10 cellular contexts compared by ENCODE assay signal in genomic region chr18:44733069-44733753, GRCh38. TPM values are rescaled to one million over a fixed set of nuclear protein-coding genes. Genes with fewer than 3 reads are reported as not detected.
DNase-seq lines count a peak whose midpoint lies in the region; ATAC-seq and TF ChIP-seq lines count a peak whose summit lies in the region.
"Had no signal": no experiment of that assay in that cellular context is flagged by ENCODE, and none has a peak within 500 bp of the region (broad histone marks: within the 10 kb centered on the region; RNA-seq: fewer than 3 reads in every experiment).

No MANE protein-coding gene starts in this region.

- no peak overlapping the region for H2AFZ ChIP-seq in H9 (ENCODE audit: low read length)

- no peak overlapping the region for H3K56ac ChIP-seq in H9 (ENCODE audit: insufficient read length, low read depth, low read length)

- TF ChIP-seq CTCF in C4-2B (conservative IDR thresholded peaks at IDR 0.05) (no peak), NB4 (IDR thresholded peaks at IDR 0.05; ENCODE audit: low read depth, low read length) (no peak), astrocyte of the spinal cord (IDR thresholded peaks at IDR 0.05; ENCODE audit: low read depth, low read length) (no peak), natural killer cell (IDR thresholded peaks at IDR 0.05) (no peak), H9 (conservative IDR thresholded peaks at IDR 0.05) (no peak)

- H3K27me3 Mint-ChIP-seq in natural killer cell (ENCODE audit: low read depth in 2 of 2) (peaks cover 0 to 3% of the 10 kb centered on the region in 2 donors), H9 (ENCODE audit: low read depth) (no peaks in the 10 kb centered on the region)
- H3K27me3 Mint-ChIP-seq in CD8-positive, alpha-beta memory T cell: peaks cover 0 to 4% of the 10 kb centered on the region in 2 donors

- H3K36me3 Mint-ChIP-seq in natural killer cell: no peaks in the 10 kb centered on the region
- H3K36me3 Mint-ChIP-seq in CD8-positive, alpha-beta memory T cell: no peaks in the 10 kb centered on the region
- H3K36me3 Mint-ChIP-seq in H9 (ENCODE audit: insufficient read depth in 1 of 3, low read depth in 3 of 3): no peaks in the 10 kb centered on the region; a peak in 2 of 7 replicates

- H3K4me1 Mint-ChIP-seq in natural killer cell (peaks cover 73 to 76% of the 10 kb centered on the region in 2 donors), H9 (peaks cover 13 to 24% of the 10 kb centered on the region in 2 experiments)
- peaks cover 45 to 59% (median 55%) of the 10 kb centered on the region in 3 donors for H3K4me1 Mint-ChIP-seq in CD8-positive, alpha-beta memory T cell

- no peak overlapping the region for H3K4ac ChIP-seq in H9 (ENCODE audit: low read depth, low read length)

- H3K9ac ChIP-seq in H9 (ENCODE audit: extremely low read depth, insufficient read length, low read length): no peak overlapping the region

- H3K4me1 ChIP-seq in CD8-positive, alpha-beta memory T cell (ENCODE audit: insufficient read depth, low read length): peaks cover 35% of the 10 kb centered on the region
- H3K4me1 ChIP-seq in H9 (ENCODE audit: insufficient read depth, low read length): peaks cover 7% of the 10 kb centered on the region; the same call in 1 of the 2 replicates

- H4K20me1 ChIP-seq in H9 (ENCODE audit: control insufficient read depth, insufficient read depth, insufficient read length): no peaks in the 10 kb centered on the region

- no peak overlapping the region for H2BK20ac ChIP-seq in H9 (ENCODE audit: low read depth, low read length, poor library complexity, severe bottlenecking)

- no peaks in the 10 kb centered on the region for H3K79me2 ChIP-seq in H9 (ENCODE audit: insufficient read depth, low read length)

- H2BK12ac ChIP-seq in H9 (ENCODE audit: insufficient read length, low read depth, low read length): no peak overlapping the region

- no peak overlapping the region for H2BK15ac ChIP-seq in H9 (ENCODE audit: low read depth, low read length)

- H3K9me3 ChIP-seq in CD8-positive, alpha-beta memory T cell (ENCODE audit: low read length): no peaks in the 10 kb centered on the region
- H3K9me3 ChIP-seq in H9 (ENCODE audit: control insufficient read depth, low read depth, low read length): no peaks in the 10 kb centered on the region
- H3K9me3 ChIP-seq: tibial artery had no signal

- no peak overlapping the region for H3T11ph ChIP-seq in H9 (ENCODE audit: low read length)

- H3K18ac ChIP-seq in H9 (ENCODE audit: insufficient read length, low read depth, low read length): no peak overlapping the region

- POLR2A ChIA-PET in CD8-positive, alpha-beta memory T cell (lab: Charles Lee): no interaction called here

- DNase-seq in NB4 (ENCODE audit: low read depth): peak; percentile 87
- DNase-seq in astrocyte of the spinal cord (ENCODE audit: low read depth, low spot score): peak; percentile 92
- no peak for DNase-seq in natural killer cell
- DNase-seq in NCI-H2196 treated with DMSO at 0.1 percent for 48 hours (lab: John Stamatoyannopoulos, UW; ENCODE audit: unreplicated experiment): no peak
- DNase-seq in CD8-positive, alpha-beta memory T cell: no peak
- DNase-seq in NCI-H1092 treated with DMSO at 0.1 percent for 48 hours (lab: John Stamatoyannopoulos, UW): no peak
- DNase-seq in H9: no peak

- H3K4me2 ChIP-seq in H9 (ENCODE audit: insufficient read depth, insufficient read length, low read length): no peak overlapping the region

- ATAC-seq in natural killer cell: no peak

- no peak for TF ChIP-seq POLR2A in NB4 (IDR thresholded peaks at IDR 0.05; ENCODE audit: extremely low read depth, insufficient read length)

- no peak overlapping the region for H4K8ac ChIP-seq in H9 (replicated peaks; ENCODE audit: insufficient read length, low read depth, low read length)

- H3K9me3 Mint-ChIP-seq in natural killer cell (no peaks in the 10 kb centered on the region), H9 (no peaks in the 10 kb centered on the region)
- no peaks in the 10 kb centered on the region for H3K9me3 Mint-ChIP-seq in CD8-positive, alpha-beta memory T cell

- WGBS in H9 (ENCODE audit: extremely low coverage, insufficient read length, low lambda C conversion rate): no CpG with 5 or more reads among the region's 8 CpGs

- H3K23ac ChIP-seq in H9 (ENCODE audit: insufficient read length, low read depth, low read length): no peak overlapping the region

- H4K5ac ChIP-seq in H9 (ENCODE audit: insufficient read length, low read depth, low read length): no peak overlapping the region

- H3K27ac Mint-ChIP-seq in natural killer cell (peak overlapping the region; percentile 39 to 64), H9 (no peak overlapping the region; a peak in 1 of 7 replicates)
- peak overlapping the region in 2 of 8 donors; percentile 43 to 60 for H3K27ac Mint-ChIP-seq in CD8-positive, alpha-beta memory T cell

- H3K4me3 ChIP-seq in NB4 (ENCODE audit: low read depth, low read length) (no peak overlapping the region), astrocyte of the spinal cord (ENCODE audit: low read depth, low read length) (no peak overlapping the region)
- H3K4me3 ChIP-seq in CD8-positive, alpha-beta memory T cell (ENCODE audit: low read length): no peak overlapping the region
- H3K4me3 ChIP-seq: dorsolateral prefrontal cortex, tibial artery had no signal

- no peaks in the 10 kb centered on the region for H3K79me1 ChIP-seq in H9 (ENCODE audit: insufficient read depth, low read depth, low read length, poor library complexity, severe bottlenecking)

- no peak overlapping the region for H4K91ac ChIP-seq in H9 (ENCODE audit: insufficient read length, low read depth, low read length)

- H3K23me2 ChIP-seq in H9 (ENCODE audit: insufficient read length, low read depth, low read length, poor library complexity, severe bottlenecking): no peaks in the 10 kb centered on the region

- H3K27ac ChIP-seq in C4-2B: peak overlapping the region; percentile 37; the same call in 1 of the 2 replicates
- H3K27ac ChIP-seq in CD8-positive, alpha-beta memory T cell (ENCODE audit: low read depth, low read length): no peak overlapping the region
- no peak overlapping the region for H3K27ac ChIP-seq in H9 (ENCODE audit: insufficient read length, low read depth, low read length)
- H3K27ac ChIP-seq: tibial artery had no signal

- intact Hi-C loops in natural killer cell (cut with micrococcal nuclease): no loop called here

- H3K14ac ChIP-seq in H9 (ENCODE audit: insufficient read depth, low read length): no peak overlapping the region

- no peak overlapping the region for H2BK5ac ChIP-seq in H9 (ENCODE audit: insufficient read length, low read length)

- no peak overlapping the region for H2AK5ac ChIP-seq in H9 (ENCODE audit: insufficient read length, low read length)

- no peak overlapping the region for H2BK120ac ChIP-seq in H9 (ENCODE audit: low read depth, low read length, poor library complexity, severe bottlenecking)

- CTCF ChIA-PET in CD8-positive, alpha-beta memory T cell (lab: Charles Lee): no interaction called here

- in situ Hi-C loops in astrocyte of the spinal cord (cut with HindIII; ENCODE audit: low sequenced_read_pairs): no loop called here

- peak overlapping the region; percentile 25 for H3K4me3 Mint-ChIP-seq in natural killer cell
- H3K4me3 Mint-ChIP-seq in CD8-positive, alpha-beta memory T cell: no peak overlapping the region
- no peak overlapping the region for H3K4me3 Mint-ChIP-seq in H9

- no peaks in the 10 kb centered on the region for H3K27me3 ChIP-seq in CD8-positive, alpha-beta memory T cell (ENCODE audit: insufficient read depth, low read length, poor library complexity, severe bottlenecking)
- no peaks in the 10 kb centered on the region for H3K27me3 ChIP-seq in H9 (ENCODE audit: insufficient read depth, low read length)
- H3K27me3 ChIP-seq: dorsolateral prefrontal cortex, tibial artery had no signal

- no peaks in the 10 kb centered on the region for H3K36me3 ChIP-seq in CD8-positive, alpha-beta memory T cell (ENCODE audit: insufficient read depth, low read length)
- H3K36me3 ChIP-seq: tibial artery had no signal

RNA-seq across cellular contexts. Expression of gene SETBP1, which starts 52.5 kb away (rescaled TPM):
- total RNA-seq in natural killer cell: 10 to 100 TPM; 36.0 to 46.6 (median 41.2) TPM
- 10 to 100 TPM; 13.9 to 14.1 TPM for total RNA-seq in CD8-positive, alpha-beta memory T cell
- 0.22 TPM for polyA plus RNA-seq in CD8-positive, alpha-beta memory T cell
- total RNA-seq in H9 (2021): 4.6 and 4.8 TPM in 2 replicates

Comparison
In these comparisons a context has a peak if more than half of its experiments do, and no peak if none do; other contexts are left out.
1. DNase-seq: peak in NB4 (single experiment) and astrocyte of the spinal cord (single experiment); none in natural killer cell (single experiment), NCI-H2196 treated with DMSO at 0.1 percent for 48 hours (single experiment), CD8-positive, alpha-beta memory T cell (0 of 5), NCI-H1092 treated with DMSO at 0.1 percent for 48 hours (single experiment) and H9 (single experiment).
2. H3K27ac Mint-ChIP-seq: peak in natural killer cell (2 of 2); none in H9 (0 of 3).